ENCODE assay signal across 8 cellular contexts in genomic region chr1:239386453-239387303, GRCh38. TPM values are rescaled to one million over a fixed set of nuclear protein-coding genes. Genes with fewer than 3 reads are reported as not detected.
DNase-seq lines count a peak whose midpoint lies in the region; ATAC-seq and TF ChIP-seq lines count a peak whose summit lies in the region.

TSS of gene CHRM3 (plus strand) at chr1:239386568. CDS start at chr1:239907452, 520,884 bp downstream.

- H3K27me3 Mint-ChIP-seq in activated CD8-positive, alpha-beta memory T cell treated with anti-CD3 and anti-CD28 coated beads, Interleukin-2, amount 10 ng/mL, durations not matched to agents 7 days and 5 days, result peaks cover 74% of the 10 kb centered on the region

- peak within 1 kb of the TSS in 1 of 12 donors; percentile 81 for H3K27ac ChIP-seq in heart left ventricle
- H3K27ac ChIP-seq in ovary, result peak within 1 kb of the TSS; percentile 18 to 88

- TF ChIP-seq CTCF in BJ (IDR thresholded peaks at IDR 0.05; ENCODE audit: insufficient read depth, low read depth, low read length), result peak; percentile 11; the same call in 1 of the 2 replicates
- TF ChIP-seq CTCF in heart left ventricle (IDR thresholded peaks at IDR 0.05), result peak in 1 of 12 donors; percentile 14
- TF ChIP-seq CTCF in ovary (IDR thresholded peaks at IDR 0.05), result peak in 2 of 3 donors; percentile 9 to 50

- CTCF ChIA-PET in BJ (lab: Yijun Ruan, JAX), result no interaction called here
- CTCF ChIA-PET in activated CD8-positive, alpha-beta memory T cell treated with anti-CD3 and anti-CD28 coated beads, Interleukin-2, amount 10 ng/mL, durations not matched to agents 7 days and 5 days (lab: Charles Lee), result no interaction called here

- POLR2A ChIA-PET in BJ (lab: Charles Lee), result no interaction called here

- H3K4me1 Mint-ChIP-seq in activated CD8-positive, alpha-beta memory T cell treated with anti-CD3 and anti-CD28 coated beads, Interleukin-2, amount 10 ng/mL, durations not matched to agents 7 days and 5 days, result peaks cover 21% of the 10 kb centered on the region

- H3K4me3 Mint-ChIP-seq in activated CD8-positive, alpha-beta memory T cell treated with anti-CD3 and anti-CD28 coated beads, Interleukin-2, amount 10 ng/mL, durations not matched to agents 7 days and 5 days, result peak within 1 kb of the TSS; percentile 70

- TF ChIP-seq POLR2A in heart left ventricle (IDR thresholded peaks at IDR 0.05) (no peak), ovary (IDR thresholded peaks at IDR 0.05) (peak; percentile 59)

- no peaks in the 10 kb centered on the region for H3K36me3 Mint-ChIP-seq in activated CD8-positive, alpha-beta memory T cell treated with anti-CD3 and anti-CD28 coated beads, Interleukin-2, amount 10 ng/mL, durations not matched to agents 7 days and 5 days

- intact Hi-C loops in heart left ventricle (cut with DNase I) (no loop called here), ovary (cut with DNase I) (no loop called here)

- H3K36me3 ChIP-seq in BJ (ENCODE audit: control insufficient read depth, insufficient read depth, low read length) (no peaks in the 10 kb centered on the region), heart left ventricle (no peaks in the 10 kb centered on the region), ovary (no peaks in the 10 kb centered on the region)

- H3K27me3 ChIP-seq in BJ (ENCODE audit: control insufficient read depth, insufficient read depth, low read length), result peaks cover 8% of the 10 kb centered on the region
- H3K27me3 ChIP-seq in heart left ventricle, result peaks cover 3 to 79% (median 41%) of the 10 kb centered on the region in 9 donors
- no peaks in the 10 kb centered on the region for H3K27me3 ChIP-seq in ovary

- 1 to 2% (median 1%) methylated on average over 74 to 82 of the region's 82 CpGs for WGBS in heart left ventricle, 4 donors
- WGBS in ovary, 3 donors, result 0 to 1% (median 0%) methylated on average over 71 to 82 of the region's 82 CpGs

- H3K4me1 ChIP-seq in heart left ventricle, result peaks cover 0 to 21% (median 7%) of the 10 kb centered on the region in 12 donors
- H3K4me1 ChIP-seq in ovary (ENCODE audit: insufficient read depth), result peaks cover 1% of the 10 kb centered on the region

- H3K9me3 ChIP-seq in heart left ventricle (no peaks in the 10 kb centered on the region), ovary (no peaks in the 10 kb centered on the region)

- no peaks in the 10 kb centered on the region for H3K9me3 Mint-ChIP-seq in activated CD8-positive, alpha-beta memory T cell treated with anti-CD3 and anti-CD28 coated beads, Interleukin-2, amount 10 ng/mL, durations not matched to agents 7 days and 5 days (ENCODE audit: low read depth)

- H3K4me3 ChIP-seq in BJ (ENCODE audit: low read depth, low read length) (peak within 1 kb of the TSS; percentile 40), heart left ventricle (peak within 1 kb of the TSS; percentile 7 to 58 (median 46)), ovary (peak within 1 kb of the TSS; percentile 71)

- ATAC-seq in activated CD8-positive, alpha-beta memory T cell treated with anti-CD3 and anti-CD28 coated beads, Interleukin-2, amount 10 ng/mL, durations not matched to agents 7 days and 5 days, result peak; percentile 53
- ATAC-seq in heart left ventricle, result peak in 2 of 4 donors; percentile 34 to 75

- peak within 1 kb of the TSS; percentile 61 for H3K27ac Mint-ChIP-seq in activated CD8-positive, alpha-beta memory T cell treated with anti-CD3 and anti-CD28 coated beads, Interleukin-2, amount 10 ng/mL, durations not matched to agents 7 days and 5 days

- no peak for TF ChIP-seq EP300 in ovary (IDR thresholded peaks at IDR 0.05)

- DNase-seq in BJ (ENCODE audit: low read depth), result peak; percentile 8
- peak; percentile 87 for DNase-seq in HuH-7 (ENCODE audit: low spot score)
- DNase-seq in activated CD8-positive, alpha-beta memory T cell treated with anti-CD3 and anti-CD28 coated beads, Interleukin-2, amount 10 ng/mL, durations not matched to agents 7 days and 5 days, result peak; percentile 41
- DNase-seq in heart left ventricle, result peak in 3 of 5 donors; percentile 22 to 60 (median 24)
- DNase-seq in ovary, result peak; percentile 58 to 85 (median 81)
- DNase-seq in NCI-H524 (lab: John Stamatoyannopoulos, UW), result no peak
- no peak for DNase-seq in GM19238 (ENCODE audit: insufficient read length, low spot score)
- DNase-seq in HCEC 1CT, result no peak

RNA-seq across cellular contexts. Expression of gene CHRM3, which starts in this region (rescaled TPM):
- polyA plus RNA-seq in BJ (2011; rRNA removed) (0.72 and 0.78 TPM in 2 replicates), heart left ventricle (under 1 TPM; 0.03 to 0.27 TPM), ovary (1 to 10 TPM; 3.6 to 4.0 TPM)
- polyA minus RNA-seq in BJ (2011; rRNA and poly(A)+ RNA removed), result 1.6 and 2.6 TPM in 2 replicates
- not detected for total RNA-seq in activated CD8-positive, alpha-beta memory T cell treated with anti-CD3 and anti-CD28 coated beads, Interleukin-2, amount 10 ng/mL, durations not matched to agents 7 days and 5 days
- total RNA-seq in heart left ventricle (1 to 10 TPM in 1 of 9 donors, under 1 TPM in 6, not detected in 2; 0.07 to 1.5 (median 0.45) TPM), ovary (10 to 100 TPM in 5 of 7 donors, 1 to 10 TPM in 2; 1.2 to 39.9 (median 12.6) TPM)

Comparison
In these comparisons a context has a peak if more than half of its experiments do, and no peak if none do; other contexts are left out.
1. Peak in DNase-seq and ATAC-seq in activated CD8-positive, alpha-beta memory T cell treated with anti-CD3 and anti-CD28 coated beads, Interleukin-2, amount 10 ng/mL, durations not matched to agents 7 days and 5 days; RNA of the gene not detected or under 1 TPM.
2. DNase-seq: peak in BJ (single experiment), HuH-7 (single experiment), heart left ventricle (3 of 5) and ovary (5 of 5); none in NCI-H524 (0 of 2), GM19238 (single experiment) and HCEC 1CT (single experiment).
3. Peak in every context shown above with its lines, with median percentiles within 50 percentile points of each other: H3K4me3 ChIP-seq.